ENCODE assay signal across 13 cellular contexts in genomic region chr6:31717499-31718222, GRCh38. TPM values are rescaled to one million over a fixed set of nuclear protein-coding genes. Genes with fewer than 3 reads are reported as not detected.
A peak's percentile ranks its signal among the peaks of the same experiment; 100 is the strongest.
DNase-seq lines count a peak whose midpoint lies in the region; ATAC-seq, FAIRE-seq and TF ChIP-seq lines count a peak whose summit lies in the region.
"Had no signal": no experiment of that assay in that cellular context is flagged by ENCODE, and none has a peak within 500 bp of the region (broad histone marks: within the 10 kb centered on the region; RNA-seq: fewer than 3 reads in every experiment).

No MANE protein-coding gene starts in this region.

- H3K4me3 ChIP-seq in astrocyte (ENCODE audit: insufficient read depth, low read depth, low read length) (no peak overlapping the region), keratinocyte (ENCODE audit: control insufficient read depth in 2 of 3, extremely low read depth in 1 of 3, insufficient read depth in 2 of 3, low read depth in 1 of 3, low read length in 3 of 3) (peak overlapping the region in 1 of 3 experiments; percentile 15)

- H3K9ac ChIP-seq in astrocyte (ENCODE audit: low read length) (no peak overlapping the region), keratinocyte (ENCODE audit: control insufficient read depth, extremely low read depth, insufficient read depth, low read length) (no peak overlapping the region)

- peaks cover 7% of the 10 kb centered on the region for H3K4me1 Mint-ChIP-seq in activated naive CD4-positive, alpha-beta T cell treated with anti-CD3 and anti-CD28 coated beads, Interleukin-2, amount 10 ng/mL, durations not matched to agents 7 days and 5 days
- H3K4me1 Mint-ChIP-seq in astrocyte (ENCODE audit: low read depth, unreplicated experiment) (peaks cover 10% of the 10 kb centered on the region), type B pancreatic cell (ENCODE audit: unreplicated experiment) (peaks cover 37% of the 10 kb centered on the region)

- ATAC-seq in GM19455 (IDR thresholded peaks at IDR 0.05; ENCODE audit: unreplicated experiment) = no peak
- ATAC-seq: natural killer cell treated with Interleukin-12 subunit alpha and Interleukin-12 subunit beta and Interleukin-15 and Interleukin-18, amount 100 ng/mL, for 72 hours had no signal

- H3K9me3 ChIP-seq in astrocyte (ENCODE audit: insufficient read depth, low read depth, low read length) = no peaks in the 10 kb centered on the region
- H3K9me3 ChIP-seq in keratinocyte (ENCODE audit: control insufficient read depth, low read depth, low read length) = no peaks in the 10 kb centered on the region

- TF ChIP-seq CTCF in astrocyte (IDR thresholded peaks at IDR 0.05; ENCODE audit: insufficient read depth, low read depth, low read length) (no peak), keratinocyte (optimal IDR thresholded peaks at IDR 0.05 in 1 of 3, IDR thresholded peaks at IDR 0.05 in 1 of 3, conservative IDR thresholded peaks at IDR 0.05 in 1 of 3; ENCODE audit: extremely low read depth in 1 of 3, insufficient read depth in 2 of 3, low read length in 3 of 3) (peak; percentile 34 to 67 (median 47)), type B pancreatic cell (conservative IDR thresholded peaks at IDR 0.05) (no peak)

- H3K27me3 ChIP-seq in astrocyte (ENCODE audit: insufficient read depth, low read length) (peaks cover under 1% of the 10 kb centered on the region), keratinocyte (ENCODE audit: control insufficient read depth, extremely low read depth, insufficient read depth, low read length) (no peaks in the 10 kb centered on the region)

- no peaks in the 10 kb centered on the region for H3K9me3 Mint-ChIP-seq in activated naive CD4-positive, alpha-beta T cell treated with anti-CD3 and anti-CD28 coated beads, Interleukin-2, amount 10 ng/mL, durations not matched to agents 7 days and 5 days
- H3K9me3 Mint-ChIP-seq in astrocyte (ENCODE audit: unreplicated experiment) (peaks cover 7% of the 10 kb centered on the region), type B pancreatic cell (peaks cover 5% of the 10 kb centered on the region)
- H3K9me3 Mint-ChIP-seq: natural killer cell treated with Interleukin-12 subunit alpha and Interleukin-12 subunit beta and Interleukin-15 and Interleukin-18, amount 100 ng/mL, for 72 hours had no signal

- H2AFZ ChIP-seq in astrocyte (ENCODE audit: low read depth, low read length) = no peak overlapping the region
- H2AFZ ChIP-seq in keratinocyte (ENCODE audit: control insufficient read depth, low read length) = peak overlapping the region; percentile 60

- H3K27ac Mint-ChIP-seq in activated naive CD4-positive, alpha-beta T cell treated with anti-CD3 and anti-CD28 coated beads, Interleukin-2, amount 10 ng/mL, durations not matched to agents 7 days and 5 days = peak overlapping the region; percentile 50
- H3K27ac Mint-ChIP-seq in astrocyte (ENCODE audit: unreplicated experiment) (no peak overlapping the region), type B pancreatic cell (peak overlapping the region; percentile 90)
- H3K27ac Mint-ChIP-seq: natural killer cell treated with Interleukin-12 subunit alpha and Interleukin-12 subunit beta and Interleukin-15 and Interleukin-18, amount 100 ng/mL, for 72 hours had no signal

- H4K20me1 ChIP-seq in astrocyte (ENCODE audit: insufficient read depth, low read length) = no peaks in the 10 kb centered on the region
- H4K20me1 ChIP-seq in keratinocyte (ENCODE audit: control insufficient read depth, extremely low read depth, insufficient read depth, low read length) = no peaks in the 10 kb centered on the region

- FAIRE-seq in astrocyte (lab: Jason Lieb, UNC) (no peak), keratinocyte (lab: Jason Lieb, UNC) (no peak)
- FAIRE-seq: TTC549 had no signal

- peaks cover 52% of the 10 kb centered on the region for H3K27me3 Mint-ChIP-seq in activated naive CD4-positive, alpha-beta T cell treated with anti-CD3 and anti-CD28 coated beads, Interleukin-2, amount 10 ng/mL, durations not matched to agents 7 days and 5 days
- H3K27me3 Mint-ChIP-seq in astrocyte (ENCODE audit: low read depth, unreplicated experiment) = peaks cover 21% of the 10 kb centered on the region
- no peaks in the 10 kb centered on the region for H3K27me3 Mint-ChIP-seq in type B pancreatic cell

- H3K4me1 ChIP-seq in astrocyte (ENCODE audit: insufficient read depth, low read length) (no peaks in the 10 kb centered on the region), keratinocyte (ENCODE audit: control insufficient read depth, extremely low read depth, insufficient read depth, low read length) (peaks cover 32% of the 10 kb centered on the region)

- no peak overlapping the region for H3K4me2 ChIP-seq in astrocyte (ENCODE audit: low read length)
- H3K4me2 ChIP-seq in keratinocyte (ENCODE audit: control insufficient read depth, extremely low read depth, insufficient read depth, low read depth, low read length) = peak overlapping the region; percentile 77

- H3K36me3 Mint-ChIP-seq in activated naive CD4-positive, alpha-beta T cell treated with anti-CD3 and anti-CD28 coated beads, Interleukin-2, amount 10 ng/mL, durations not matched to agents 7 days and 5 days = no peaks in the 10 kb centered on the region
- peaks cover 3% of the 10 kb centered on the region for H3K36me3 Mint-ChIP-seq in astrocyte (ENCODE audit: low read depth, unreplicated experiment)
- no peaks in the 10 kb centered on the region for H3K36me3 Mint-ChIP-seq in type B pancreatic cell
- H3K36me3 Mint-ChIP-seq: natural killer cell treated with Interleukin-12 subunit alpha and Interleukin-12 subunit beta and Interleukin-15 and Interleukin-18, amount 100 ng/mL, for 72 hours had no signal

- no peaks in the 10 kb centered on the region for H3K36me3 ChIP-seq in astrocyte (ENCODE audit: insufficient read depth, low read length)
- peaks cover 0 to 4% of the 10 kb centered on the region in 2 experiments for H3K36me3 ChIP-seq in keratinocyte (ENCODE audit: control insufficient read depth in 2 of 2, extremely low read depth in 1 of 2, insufficient read depth in 2 of 2, low read length in 2 of 2)

- no peak overlapping the region for H3K4me3 Mint-ChIP-seq in activated naive CD4-positive, alpha-beta T cell treated with anti-CD3 and anti-CD28 coated beads, Interleukin-2, amount 10 ng/mL, durations not matched to agents 7 days and 5 days
- peak overlapping the region; percentile 47 for H3K4me3 Mint-ChIP-seq in astrocyte (ENCODE audit: unreplicated experiment)
- H3K4me3 Mint-ChIP-seq in type B pancreatic cell = peak overlapping the region; percentile 67
- H3K4me3 Mint-ChIP-seq: natural killer cell treated with Interleukin-12 subunit alpha and Interleukin-12 subunit beta and Interleukin-15 and Interleukin-18, amount 100 ng/mL, for 72 hours had no signal

- CTCF ChIA-PET in activated naive CD4-positive, alpha-beta T cell treated with anti-CD3 and anti-CD28 coated beads, Interleukin-2, amount 10 ng/mL, durations not matched to agents 7 days and 5 days (lab: Charles Lee) = no interaction called here

- dilution Hi-C loops in keratinocyte (cut with MboI; ENCODE audit: extremely low pct_ligation_motif_present, low sequenced_read_pairs) = no loop called here

- H3K27ac ChIP-seq in astrocyte (ENCODE audit: low read depth, low read length) (no peak overlapping the region), keratinocyte (ENCODE audit: control insufficient read depth, insufficient read depth, low read length) (peak overlapping the region; percentile 41)

- peaks cover 5% of the 10 kb centered on the region for H3K9me1 ChIP-seq in keratinocyte (ENCODE audit: control insufficient read depth, extremely low read depth, insufficient read depth, low read length)

- H3K79me2 ChIP-seq in astrocyte (ENCODE audit: insufficient read depth, low read length) (no peaks in the 10 kb centered on the region), keratinocyte (ENCODE audit: control insufficient read depth, insufficient read depth, low read length) (no peaks in the 10 kb centered on the region)

- no peak for DNase-seq in activated naive CD4-positive, alpha-beta T cell treated with anti-CD3 and anti-CD28 coated beads, Interleukin-2, amount 10 ng/mL, durations not matched to agents 7 days and 5 days
- no peak for DNase-seq in activated naive CD4-positive, alpha-beta T cell treated with anti-CD3 and anti-CD28 coated beads, Interleukin-2, amount 50 U/mL, for 16 hours
- DNase-seq in astrocyte (ENCODE audit: low read depth) = no peak
- no peak for DNase-seq in keratinocyte (ENCODE audit: low read depth, low spot score)
- no peak for DNase-seq in type B pancreatic cell (ENCODE audit: extremely low spot score, unreplicated experiment)
- no peak for DNase-seq in GM19240 (ENCODE audit: insufficient read length, low spot score)
- no peak for DNase-seq in stimulated activated naive CD4-positive, alpha-beta T cell treated with Interleukin-2 at 50 U/mL for 16 hours (lab: John Stamatoyannopoulos, UW)
- DNase-seq: cortex of kidney, NCI-H226, Right ventricle myocardium superior had no signal

RNA-seq across cellular contexts. Expression of gene LY6G6D, which starts 2.5 kb away (rescaled TPM):
- total RNA-seq in astrocyte = not detected in 2 replicates
- polyA plus RNA-seq in keratinocyte = 0.22 to 0.33 TPM in 2 of 3 replicates, not detected in the other
- polyA plus RNA-seq in keratinocyte (2011; ENCODE audit: low read depth) = not detected
- polyA plus RNA-seq in keratinocyte (2011; cell fraction: cytosol; rRNA removed) = not detected in 2 replicates
- polyA plus RNA-seq in keratinocyte (2011; cell fraction: nucleus; rRNA removed) = not detected in 2 replicates
- polyA plus RNA-seq in keratinocyte (2012; ENCODE audit: low replicate concordance) = not detected in 2 replicates
- polyA minus RNA-seq in keratinocyte = not detected in 3 replicates
- polyA minus RNA-seq in keratinocyte (2011; cell fraction: cytosol; rRNA and poly(A)+ RNA removed) = not detected
- not detected in 2 replicates for polyA minus RNA-seq in keratinocyte (2011; cell fraction: nucleus; rRNA and poly(A)+ RNA removed)
- total RNA-seq in type B pancreatic cell (ENCODE audit: low replicate concordance) = 1.5 TPM in 1 of 2 replicates, not detected in the other
- total RNA-seq: natural killer cell treated with Interleukin-12 subunit alpha and Interleukin-12 subunit beta and Interleukin-15 and Interleukin-18, amount 100 ng/mL, for 72 hours; Right ventricle myocardium superior had no signal

RNA-seq across cellular contexts. Expression of gene LY6G6C, which starts 3.9 kb away (rescaled TPM):
- 0.41 and 0.66 TPM in 2 replicates for total RNA-seq in astrocyte
- polyA plus RNA-seq in keratinocyte = 2.3 to 3.1 TPM (median 2.4 TPM) in 3 replicates
- 25.5 TPM for polyA plus RNA-seq in keratinocyte (2011; ENCODE audit: low read depth)
- 2.8 and 4.9 TPM in 2 replicates for polyA plus RNA-seq in keratinocyte (2011; cell fraction: cytosol; rRNA removed)
- 5.9 and 7.2 TPM in 2 replicates for polyA plus RNA-seq in keratinocyte (2011; cell fraction: nucleus; rRNA removed)
- polyA plus RNA-seq in keratinocyte (2012; ENCODE audit: low replicate concordance) = 2.6 and 230 TPM in 2 replicates
- 4.5 to 5.1 TPM (median 4.6 TPM) in 3 replicates for polyA minus RNA-seq in keratinocyte
- not detected for polyA minus RNA-seq in keratinocyte (2011; cell fraction: cytosol; rRNA and poly(A)+ RNA removed)
- 3.0 and 6.8 TPM in 2 replicates for polyA minus RNA-seq in keratinocyte (2011; cell fraction: nucleus; rRNA and poly(A)+ RNA removed)
- 2.5 and 16.2 TPM in 2 replicates for total RNA-seq in type B pancreatic cell (ENCODE audit: low replicate concordance)
- total RNA-seq: natural killer cell treated with Interleukin-12 subunit alpha and Interleukin-12 subunit beta and Interleukin-15 and Interleukin-18, amount 100 ng/mL, for 72 hours; Right ventricle myocardium superior had no signal

RNA-seq across cellular contexts. Expression of gene MPIG6B, which starts 5.5 kb away (rescaled TPM):
- total RNA-seq in astrocyte = not detected in 2 replicates
- 0.06 to 0.21 TPM (median 0.10 TPM) in 3 replicates for polyA plus RNA-seq in keratinocyte
- 0.19 TPM for polyA plus RNA-seq in keratinocyte (2011; ENCODE audit: low read depth)
- 0.06 and 0.12 TPM in 2 replicates for polyA plus RNA-seq in keratinocyte (2011; cell fraction: cytosol; rRNA removed)
- 0.57 and 0.65 TPM in 2 replicates for polyA plus RNA-seq in keratinocyte (2011; cell fraction: nucleus; rRNA removed)
- 0.09 and 2.5 TPM in 2 replicates for polyA plus RNA-seq in keratinocyte (2012; ENCODE audit: low replicate concordance)
- polyA minus RNA-seq in keratinocyte = 0.20 TPM in 1 of 3 replicates, not detected in the others
- polyA minus RNA-seq in keratinocyte (2011; cell fraction: cytosol; rRNA and poly(A)+ RNA removed) = not detected
- polyA minus RNA-seq in keratinocyte (2011; cell fraction: nucleus; rRNA and poly(A)+ RNA removed) = not detected in 2 replicates
- total RNA-seq in type B pancreatic cell (ENCODE audit: low replicate concordance) = 0.41 and 0.81 TPM in 2 replicates

RNA-seq across cellular contexts. Expression of gene LY6G6F, which starts 11.0 kb away (rescaled TPM):
- not detected in 2 replicates for total RNA-seq in astrocyte
- polyA plus RNA-seq in keratinocyte = not detected in 3 replicates
- polyA plus RNA-seq in keratinocyte (2011; ENCODE audit: low read depth) = not detected
- polyA plus RNA-seq in keratinocyte (2011; cell fraction: cytosol; rRNA removed) = not detected in 2 replicates
- polyA plus RNA-seq in keratinocyte (2011; cell fraction: nucleus; rRNA removed) = not detected in 2 replicates
- polyA plus RNA-seq in keratinocyte (2012; ENCODE audit: low replicate concordance) = not detected in 2 replicates
- polyA minus RNA-seq in keratinocyte = not detected in 3 replicates
- not detected for polyA minus RNA-seq in keratinocyte (2011; cell fraction: cytosol; rRNA and poly(A)+ RNA removed)
- not detected in 2 replicates for polyA minus RNA-seq in keratinocyte (2011; cell fraction: nucleus; rRNA and poly(A)+ RNA removed)
- total RNA-seq in type B pancreatic cell (ENCODE audit: low replicate concordance) = not detected in 2 replicates
- total RNA-seq: natural killer cell treated with Interleukin-12 subunit alpha and Interleukin-12 subunit beta and Interleukin-15 and Interleukin-18, amount 100 ng/mL, for 72 hours; Right ventricle myocardium superior had no signal

RNA-seq across cellular contexts. Expression of gene DDAH2, which starts 11.4 kb away (rescaled TPM):
- total RNA-seq in astrocyte = 62.5 and 72.4 TPM in 2 replicates
- polyA plus RNA-seq in keratinocyte = 3.0 to 6.7 TPM (median 3.1 TPM) in 3 replicates
- 9.8 TPM for polyA plus RNA-seq in keratinocyte (2011; ENCODE audit: low read depth)
- 4.0 and 8.0 TPM in 2 replicates for polyA plus RNA-seq in keratinocyte (2011; cell fraction: cytosol; rRNA removed)
- polyA plus RNA-seq in keratinocyte (2011; cell fraction: nucleus; rRNA removed) = 7.7 and 10.1 TPM in 2 replicates
- polyA plus RNA-seq in keratinocyte (2012; ENCODE audit: low replicate concordance) = 5.5 and 20.4 TPM in 2 replicates
- polyA minus RNA-seq in keratinocyte = 1.6 to 5.6 TPM (median 2.6 TPM) in 3 replicates
- 4.0 TPM for polyA minus RNA-seq in keratinocyte (2011; cell fraction: cytosol; rRNA and poly(A)+ RNA removed)
- 1.2 and 2.5 TPM in 2 replicates for polyA minus RNA-seq in keratinocyte (2011; cell fraction: nucleus; rRNA and poly(A)+ RNA removed)
- total RNA-seq in type B pancreatic cell (ENCODE audit: low replicate concordance) = 101 and 138 TPM in 2 replicates

Comparison
In these comparisons a context has a peak if more than half of its experiments do, and no peak if none do; other contexts are left out.
1. CTCF ChIP-seq: peak in keratinocyte (3 of 3); none in astrocyte (single experiment) and type B pancreatic cell (single experiment).